ENCODE assay signal across 8 cellular contexts in genomic region chr11:65662247-65662801, GRCh38. TPM values are rescaled to one million over a fixed set of nuclear protein-coding genes. Genes with fewer than 3 reads are reported as not detected.
DNase-seq lines count a peak whose midpoint lies in the region; ATAC-seq, FAIRE-seq and TF ChIP-seq lines count a peak whose summit lies in the region.

No MANE protein-coding gene starts in this region.

- 5% methylated on average over 6 of the region's 29 CpGs for WGBS in suprapubic skin

- peak overlapping the region; percentile 86 to 94 (median 90) for H3K27ac ChIP-seq in BLaER1 treated with 17β-estradiol and CSF1 and Interleukin-3, amounts not matched to agents 10 nM and 100 nM
- H3K27ac ChIP-seq in HCT116 (ENCODE audit: low read depth, low read length) = peak overlapping the region; percentile 95
- peak overlapping the region; percentile 99 for H3K27ac ChIP-seq in kidney (ENCODE audit: low read depth in 2 of 2, low read length in 2 of 2)
- H3K27ac ChIP-seq in suprapubic skin = peak overlapping the region; percentile 94

- H3K9ac ChIP-seq in BLaER1 treated with 17β-estradiol and CSF1 and Interleukin-3, amounts not matched to agents 10 nM and 100 nM = peak overlapping the region; percentile 85 to 96 (median 91)
- H3K9ac ChIP-seq in HCT116 (ENCODE audit: low read length) (peak overlapping the region; percentile 95), kidney (ENCODE audit: low read length in 2 of 2) (peak overlapping the region; percentile 51 to 99)

- TF ChIP-seq RAD21 in HCT116 (IDR thresholded peaks at IDR 0.05; ENCODE audit: low read depth) = no peak

- H3K36me3 ChIP-seq in BLaER1 treated with 17β-estradiol and CSF1 and Interleukin-3, amounts not matched to agents 10 nM and 100 nM = peaks cover 44 to 49% (median 45%) of the 10 kb centered on the region in 11 experiments
- peaks cover 28 to 39% of the 10 kb centered on the region in 2 experiments for H3K36me3 ChIP-seq in HCT116 (ENCODE audit: control insufficient read depth in 1 of 2, insufficient read depth in 2 of 2, low read length in 2 of 2)
- H3K36me3 ChIP-seq in kidney (ENCODE audit: control insufficient read depth in 1 of 2, insufficient read depth in 2 of 2, low read length in 2 of 2) = peaks cover 32 to 37% of the 10 kb centered on the region in 2 donors
- H3K36me3 ChIP-seq in suprapubic skin = peaks cover 44% of the 10 kb centered on the region

- H2AFZ ChIP-seq in HCT116 (ENCODE audit: low read depth, low read length, poor library complexity, severe bottlenecking) = no peak overlapping the region

- peak; percentile 54 for ATAC-seq in HCT116
- peak in 1 of 2 donors; percentile 30 for ATAC-seq in activated naive CD4-positive, alpha-beta T cell treated with anti-CD3 and anti-CD28 coated beads, Interleukin-2, amount 50 U/mL, for 72 hours

- H3K27me3 ChIP-seq in BLaER1 treated with 17β-estradiol and CSF1 and Interleukin-3, amounts not matched to agents 10 nM and 100 nM = no peaks in the 10 kb centered on the region
- no peaks in the 10 kb centered on the region for H3K27me3 ChIP-seq in HCT116 (ENCODE audit: insufficient read depth, low read length)
- no peaks in the 10 kb centered on the region for H3K27me3 ChIP-seq in suprapubic skin

- BruUV-seq in HCT116 (replicated peaks; lab: Mats Ljungman, UMichigan) = TSS peak; percentile 62

- no peak for FAIRE-seq in kidney (lab: Jason Lieb, UNC)

- H3K79me2 ChIP-seq in HCT116 (ENCODE audit: insufficient read depth, low read length) = peaks cover 46% of the 10 kb centered on the region

- TF ChIP-seq POLR2A in HCT116 (IDR thresholded peaks at IDR 0.05; ENCODE audit: borderline replicate concordance, extremely low read depth, insufficient read depth, insufficient read length) (no peak), suprapubic skin (IDR thresholded peaks at IDR 0.05) (no peak)

- CTCF ChIA-PET in HCT116 (lab: Charles Lee) = interaction anchor here (0.5 to 1.4 kb wide), 6 partner anchors 44 to 198 kb away, joined by 3 to 4 read pairs (median 4); partner anchors contain the start of genes KAT5 and MUS81

- no peak for TF ChIP-seq EP300 in suprapubic skin (IDR thresholded peaks at IDR 0.05)

- H3K4me1 ChIP-seq in BLaER1 treated with 17β-estradiol and CSF1 and Interleukin-3, amounts not matched to agents 10 nM and 100 nM = peaks cover 23 to 40% (median 31%) of the 10 kb centered on the region in 10 experiments
- peaks cover 17 to 24% of the 10 kb centered on the region in 2 experiments for H3K4me1 ChIP-seq in HCT116 (ENCODE audit: control insufficient read depth in 1 of 2, insufficient read depth in 2 of 2, low read length in 2 of 2)
- peaks cover 6 to 10% of the 10 kb centered on the region in 2 donors for H3K4me1 ChIP-seq in kidney (ENCODE audit: control insufficient read depth in 1 of 2, insufficient read depth in 1 of 2, low read depth in 1 of 2, low read length in 2 of 2)
- H3K4me1 ChIP-seq in suprapubic skin = peaks cover 42% of the 10 kb centered on the region

- H3K36me3 Mint-ChIP-seq in activated naive CD4-positive, alpha-beta T cell treated with anti-CD3 and anti-CD28 coated beads, Interleukin-2, amount 50 U/mL, for 72 hours = peaks cover 4 to 27% of the 10 kb centered on the region in 2 donors

- RAD21 ChIA-PET in HCT116 (lab: Charles Lee; ENCODE audit: low non-redundant PET in 1 of 2, low total read pairs in 2 of 2, uncharacterized antibody in 2 of 2, unreplicated experiment in 2 of 2) = no interaction called here

- POLR2A ChIA-PET in HCT116 (lab: Charles Lee) = interaction anchor here (0.9 to 3.1 kb wide), 4 partner anchors 9 to 47 kb away, joined by 3 to 24 read pairs (median 4); partner anchors contain the start of gene PCNX3

- intact Hi-C loops in HCT116 (cut with micrococcal nuclease) = no loop called here
- intact Hi-C loops in kidney (cut with DNase I) = no loop called here

- H3K9me3 Mint-ChIP-seq in activated naive CD4-positive, alpha-beta T cell treated with anti-CD3 and anti-CD28 coated beads, Interleukin-2, amount 50 U/mL, for 72 hours = no peaks in the 10 kb centered on the region

- H3K9me2 ChIP-seq in HCT116 (ENCODE audit: insufficient read depth) = no peaks in the 10 kb centered on the region

- TF ChIP-seq CTCF in HCT116 (IDR thresholded peaks at IDR 0.05 in 2 of 3, conservative IDR thresholded peaks at IDR 0.05 in 1 of 3; ENCODE audit: borderline replicate concordance in 1 of 3, insufficient read depth in 1 of 3, low read depth in 2 of 3, low read length in 2 of 3) = no peak
- TF ChIP-seq CTCF in kidney (IDR thresholded peaks at IDR 0.05; ENCODE audit: borderline replicate concordance, extremely low read depth, insufficient read depth) = no peak
- TF ChIP-seq CTCF in suprapubic skin (IDR thresholded peaks at IDR 0.05) = no peak

- H3K4me2 ChIP-seq in BLaER1 treated with 17β-estradiol and CSF1 and Interleukin-3, amounts not matched to agents 10 nM and 100 nM = peak overlapping the region; percentile 93 to 100 (median 99)
- H3K4me2 ChIP-seq in HCT116 (ENCODE audit: low read length) = peak overlapping the region; percentile 88

- peaks cover 31 to 52% (median 49%) of the 10 kb centered on the region in 11 experiments; a peak in 21 of 22 replicates for H4K20me1 ChIP-seq in BLaER1 treated with 17β-estradiol and CSF1 and Interleukin-3, amounts not matched to agents 10 nM and 100 nM
- no peaks in the 10 kb centered on the region for H4K20me1 ChIP-seq in HCT116 (ENCODE audit: insufficient read depth)

- peak overlapping the region; percentile 78 to 98 (median 91) for H3K4me3 ChIP-seq in BLaER1 treated with 17β-estradiol and CSF1 and Interleukin-3, amounts not matched to agents 10 nM and 100 nM
- H3K4me3 ChIP-seq in HCT116 (replicated peaks in 1 of 2; ENCODE audit: low read depth in 1 of 2, low read length in 2 of 2) (peak overlapping the region; percentile 86 to 100), kidney (ENCODE audit: low read length in 2 of 2) (peak overlapping the region; percentile 70 to 99), suprapubic skin (peak overlapping the region; percentile 94)

- H3K9me3 ChIP-seq in BLaER1 treated with 17β-estradiol and CSF1 and Interleukin-3, amounts not matched to agents 10 nM and 100 nM (replicated peaks in 1 of 11) = no peaks in the 10 kb centered on the region
- H3K9me3 ChIP-seq in HCT116 (ENCODE audit: control insufficient read depth in 1 of 2, insufficient read depth in 1 of 2, low read depth in 1 of 2, low read length in 2 of 2) (no peaks in the 10 kb centered on the region), kidney (ENCODE audit: control insufficient read depth in 1 of 2, low read length in 2 of 2) (no peaks in the 10 kb centered on the region), suprapubic skin (no peaks in the 10 kb centered on the region)

- H3K27ac Mint-ChIP-seq in activated naive CD4-positive, alpha-beta T cell treated with anti-CD3 and anti-CD28 coated beads, Interleukin-2, amount 50 U/mL, for 72 hours = peak overlapping the region; percentile 79 to 82

- DNase-seq in HCT116 (ENCODE audit: low read depth, low spot score) (no peak), kidney (no peak), suprapubic skin (ENCODE audit: low spot score in 2 of 2) (peak in 1 of 2 donors; percentile 74), retina (no peak), germinal center (ENCODE audit: low spot score) (no peak), NCI-H2171 (lab: John Stamatoyannopoulos, UW) (no peak)
- DNase-seq in activated naive CD4-positive, alpha-beta T cell treated with anti-CD3 and anti-CD28 coated beads, Interleukin-2, amount 50 U/mL, for 72 hours (ENCODE audit: low spot score in 2 of 2) = no peak

TF ChIP-seq in HCT116, 20 proteins besides CTCF, POLR2A, EP300 and RAD21 (continues in another document):
- no peak for TF ChIP-seq EZH2 (IDR thresholded peaks at IDR 0.05)
- TF ChIP-seq SP1 (IDR thresholded peaks at IDR 0.05; ENCODE audit: low read depth) = no peak
- TF ChIP-seq POLR2AphosphoS5 (IDR thresholded peaks at IDR 0.05; ENCODE audit: low read depth, low read length) = no peak
- no peak for TF ChIP-seq CEBPB (IDR thresholded peaks at IDR 0.05; ENCODE audit: low read depth)

RNA-seq across cellular contexts. Expression of gene RELA, which starts 0.4 kb away (rescaled TPM):
- 78.5 TPM for total RNA-seq in HCT116 (2021; ENCODE audit: unreplicated experiment)
- 95.2 and 115 TPM in 2 replicates for polyA plus RNA-seq in HCT116 (2012)
- total RNA-seq in activated naive CD4-positive, alpha-beta T cell treated with anti-CD3 and anti-CD28 coated beads, Interleukin-2, amount 50 U/mL, for 72 hours = 10 to 100 TPM; 81.7 to 97.8 TPM
- total RNA-seq in kidney = 81.6 TPM
- polyA plus RNA-seq in kidney (ENCODE audit: insufficient read depth, low read depth, low replicate concordance) = 34.8 TPM
- 100 to 1,000 TPM in 2 of 4 donors, 10 to 100 TPM in 2; 71.7 to 111 (median 93.5) TPM for total RNA-seq in suprapubic skin

RNA-seq across cellular contexts. Expression of gene SIPA1, which starts 24.4 kb away (rescaled TPM):
- total RNA-seq in HCT116 (2021; ENCODE audit: unreplicated experiment) (105 TPM), kidney (71.0 TPM), suprapubic skin (10 to 100 TPM; 14.9 to 21.6 (median 19.0) TPM)
- polyA plus RNA-seq in HCT116 (2012) = 88.0 and 91.4 TPM in 2 replicates
- 100 to 1,000 TPM; 185 to 203 TPM for total RNA-seq in activated naive CD4-positive, alpha-beta T cell treated with anti-CD3 and anti-CD28 coated beads, Interleukin-2, amount 50 U/mL, for 72 hours
- polyA plus RNA-seq in kidney (ENCODE audit: insufficient read depth, low read depth, low replicate concordance) = 46.4 TPM

RNA-seq across cellular contexts. Expression of gene PCNX3, which starts 46.7 kb away (rescaled TPM):
- 50.4 TPM for total RNA-seq in HCT116 (2021; ENCODE audit: unreplicated experiment)
- 32.6 and 43.2 TPM in 2 replicates for polyA plus RNA-seq in HCT116 (2012)
- 10 to 100 TPM; 34.8 to 48.1 TPM for total RNA-seq in activated naive CD4-positive, alpha-beta T cell treated with anti-CD3 and anti-CD28 coated beads, Interleukin-2, amount 50 U/mL, for 72 hours
- 44.4 TPM for total RNA-seq in kidney
- 13.6 TPM for polyA plus RNA-seq in kidney (ENCODE audit: insufficient read depth, low read depth, low replicate concordance)
- total RNA-seq in suprapubic skin = 10 to 100 TPM; 38.5 to 59.3 (median 43.6) TPM

RNA-seq across cellular contexts. Expression of gene MAP3K11, which starts 48.3 kb away (rescaled TPM):
- total RNA-seq in HCT116 (2021; ENCODE audit: unreplicated experiment) (59.8 TPM), kidney (89.1 TPM), suprapubic skin (10 to 100 TPM; 29.2 to 45.5 (median 37.0) TPM)
- polyA plus RNA-seq in HCT116 (2012) = 38.4 and 39.6 TPM in 2 replicates
- total RNA-seq in activated naive CD4-positive, alpha-beta T cell treated with anti-CD3 and anti-CD28 coated beads, Interleukin-2, amount 50 U/mL, for 72 hours = 10 to 100 TPM; 73.6 to 76.5 TPM
- polyA plus RNA-seq in kidney (ENCODE audit: insufficient read depth, low read depth, low replicate concordance) = 55.7 TPM

RNA-seq across cellular contexts. Expression of gene KAT5, which starts 49.7 kb away (rescaled TPM):
- total RNA-seq in HCT116 (2021; ENCODE audit: unreplicated experiment) = 78.7 TPM
- polyA plus RNA-seq in HCT116 (2012) = 65.0 and 76.8 TPM in 2 replicates
- 100 to 1,000 TPM in 1 of 2 donors, 10 to 100 TPM in 1; 61.4 to 106 TPM for total RNA-seq in activated naive CD4-positive, alpha-beta T cell treated with anti-CD3 and anti-CD28 coated beads, Interleukin-2, amount 50 U/mL, for 72 hours
- 74.7 TPM for total RNA-seq in kidney
- polyA plus RNA-seq in kidney (ENCODE audit: insufficient read depth, low read depth, low replicate concordance) = 68.4 TPM
- 100 to 1,000 TPM in 1 of 4 donors, 10 to 100 TPM in 3; 69.8 to 103 (median 77.5) TPM for total RNA-seq in suprapubic skin
